12 cellular contexts compared by ENCODE assay signal in genomic region chr2:186422226-186422625, GRCh38.
DNase-seq lines count a peak whose midpoint lies in the region; ATAC-seq and TF ChIP-seq lines count a peak whose summit lies in the region.
"Had no signal": no experiment of that assay in that cellular context is flagged by ENCODE, and none has a peak within 500 bp of the region (broad histone marks: within the 10 kb centered on the region; RNA-seq: fewer than 3 reads in every experiment).

No MANE protein-coding gene starts in this region.

- H3K79me2 ChIP-seq in PC-3 (ENCODE audit: low read length), result no peaks in the 10 kb centered on the region

- peak overlapping the region; percentile 38 for H3K27ac ChIP-seq in PC-3 (ENCODE audit: low read length)
- no peak overlapping the region for H3K27ac ChIP-seq in ovary
- H3K27ac ChIP-seq in colonic mucosa, result no peak overlapping the region
- H3K27ac ChIP-seq: SK-N-MC, testis had no signal

- H3K9me3 ChIP-seq in PC-3 (ENCODE audit: low read length) (no peaks in the 10 kb centered on the region), ovary (no peaks in the 10 kb centered on the region), colonic mucosa (no peaks in the 10 kb centered on the region)
- H3K9me3 ChIP-seq: testis had no signal

- no peak overlapping the region for H2AFZ ChIP-seq in PC-3 (ENCODE audit: low read length)

- ATAC-seq in PC-3 (peak; percentile 91), GM21526 (IDR thresholded peaks at IDR 0.05; ENCODE audit: low FRiP score, unreplicated experiment) (no peak), GM19397 (IDR thresholded peaks at IDR 0.05; ENCODE audit: unreplicated experiment) (no peak)
- ATAC-seq in stimulated activated naive CD8-positive, alpha-beta T cell treated with anti-CD3 and anti-CD28 coated beads, Interleukin-15, amount 100 ng/mL, for 72 hours, result no peak

- no peaks in the 10 kb centered on the region for H3K27me3 Mint-ChIP-seq in stimulated activated naive CD8-positive, alpha-beta T cell treated with anti-CD3 and anti-CD28 coated beads, Interleukin-15, amount 100 ng/mL, for 72 hours

- DNase-seq in Daoy (ENCODE audit: low read depth), result peak; percentile 84
- DNase-seq in PC-3, result peak; percentile 93
- peak; percentile 99 for DNase-seq in fibroblast of mammary gland (ENCODE audit: low read depth)
- DNase-seq in ovary, result peak in 3 of 5 donors; percentile 13 to 28 (median 21)
- no peak for DNase-seq in colonic mucosa
- no peak for DNase-seq in stimulated activated naive CD8-positive, alpha-beta T cell treated with anti-CD3 and anti-CD28 coated beads, Interleukin-15, amount 100 ng/mL, for 72 hours
- DNase-seq: activated CD8-positive, alpha-beta memory T cell treated with anti-CD3 and anti-CD28 coated beads, Interleukin-2, amount 50 U/mL, for 4 hours; DND-41; testis had no signal

- no peak for TF ChIP-seq POLR2A in ovary (IDR thresholded peaks at IDR 0.05)

- no peaks in the 10 kb centered on the region for H3K9me3 Mint-ChIP-seq in stimulated activated naive CD8-positive, alpha-beta T cell treated with anti-CD3 and anti-CD28 coated beads, Interleukin-15, amount 100 ng/mL, for 72 hours

- no peaks in the 10 kb centered on the region for H3K9me2 ChIP-seq in PC-3 (replicated peaks; ENCODE audit: low read length)

- no peaks in the 10 kb centered on the region for H4K20me1 ChIP-seq in PC-3 (ENCODE audit: low read length)

- no peak for TF ChIP-seq EP300 in ovary (IDR thresholded peaks at IDR 0.05)

- TF ChIP-seq CTCF in PC-3 (conservative IDR thresholded peaks at IDR 0.05; ENCODE audit: low read depth, low read length), result no peak
- no peak for TF ChIP-seq CTCF in fibroblast of mammary gland (conservative IDR thresholded peaks at IDR 0.05; ENCODE audit: control insufficient read depth, insufficient read depth, low read depth, low read length)
- TF ChIP-seq CTCF in ovary (IDR thresholded peaks at IDR 0.05), result no peak
- no peak for TF ChIP-seq CTCF in colonic mucosa (IDR thresholded peaks at IDR 0.05)

- POLR2A ChIA-PET in PC-3 (lab: Charles Lee; ENCODE audit: unreplicated experiment), result interaction anchor here (0.7 kb wide), 1 partner anchor 958 kb away, joined by 3 read pairs; no protein-coding TSS in a partner anchor

- peaks cover 9% of the 10 kb centered on the region for H3K4me1 Mint-ChIP-seq in stimulated activated naive CD8-positive, alpha-beta T cell treated with anti-CD3 and anti-CD28 coated beads, Interleukin-15, amount 100 ng/mL, for 72 hours

- no peaks in the 10 kb centered on the region for H3F3A ChIP-seq in PC-3 (ENCODE audit: low read length, unreplicated experiment)

- H3K4me1 ChIP-seq in PC-3 (ENCODE audit: insufficient read depth, low read length), result peaks cover 28% of the 10 kb centered on the region
- H3K4me1 ChIP-seq in ovary (ENCODE audit: insufficient read depth), result no peaks in the 10 kb centered on the region
- peaks cover 5% of the 10 kb centered on the region for H3K4me1 ChIP-seq in colonic mucosa
- H3K4me1 ChIP-seq: testis had no signal

- H3K4me3 Mint-ChIP-seq in stimulated activated naive CD8-positive, alpha-beta T cell treated with anti-CD3 and anti-CD28 coated beads, Interleukin-15, amount 100 ng/mL, for 72 hours, result no peak overlapping the region

- H3K27me3 ChIP-seq in PC-3 (ENCODE audit: low read length), result no peaks in the 10 kb centered on the region
- H3K27me3 ChIP-seq in ovary, result no peaks in the 10 kb centered on the region
- H3K27me3 ChIP-seq in colonic mucosa, result no peaks in the 10 kb centered on the region
- H3K27me3 ChIP-seq: testis had no signal

- CTCF ChIA-PET in PC-3 (lab: Charles Lee), result no interaction called here

- H3K4me2 ChIP-seq in PC-3 (ENCODE audit: low read length), result peak overlapping the region; percentile 51

- BruUV-seq in PC-3 (replicated peaks; lab: Mats Ljungman, UMichigan), result no TSS peak

- no peak overlapping the region for H3K4me3 ChIP-seq in PC-3 (ENCODE audit: low read length)
- no peak overlapping the region for H3K4me3 ChIP-seq in fibroblast of mammary gland (ENCODE audit: control insufficient read depth, low read depth, low read length)
- no peak overlapping the region for H3K4me3 ChIP-seq in ovary
- H3K4me3 ChIP-seq in colonic mucosa, result no peak overlapping the region
- H3K4me3 ChIP-seq: SK-N-MC, testis had no signal

- WGBS in ovary, 3 donors, result 40 to 43% (median 41%) methylated on average over 3 of the region's 3 CpGs

- H3K36me3 ChIP-seq in PC-3 (ENCODE audit: low read depth, low read length), result no peaks in the 10 kb centered on the region
- H3K36me3 ChIP-seq in ovary, result no peaks in the 10 kb centered on the region
- H3K36me3 ChIP-seq in colonic mucosa, result no peaks in the 10 kb centered on the region

- H3K27ac Mint-ChIP-seq in stimulated activated naive CD8-positive, alpha-beta T cell treated with anti-CD3 and anti-CD28 coated beads, Interleukin-15, amount 100 ng/mL, for 72 hours, result no peak overlapping the region

- intact Hi-C loops in PC-3 (cut with micrococcal nuclease) (loop anchor here (10.0 kb wide), 1 partner anchor 287 kb away; no protein-coding TSS in a partner anchor), ovary (cut with DNase I) (no loop called here), colonic mucosa (cut with DNase I) (no loop called here)

- H3K9ac ChIP-seq in PC-3 (ENCODE audit: low read length), result no peak overlapping the region
- no peak overlapping the region for H3K9ac ChIP-seq in colonic mucosa (ENCODE audit: low read depth in 2 of 2, low read length in 2 of 2)

Comparison
In these comparisons a context has a peak if more than half of its experiments do, and no peak if none do; other contexts are left out.
1. DNase-seq: peak in Daoy (single experiment), PC-3 (single experiment), fibroblast of mammary gland (single experiment) and ovary (3 of 5); none in colonic mucosa (single experiment) and stimulated activated naive CD8-positive, alpha-beta T cell treated with anti-CD3 and anti-CD28 coated beads, Interleukin-15, amount 100 ng/mL, for 72 hours (0 of 2).